In genomic region chr20:61453219-61453618, GRCh38 we compare ENCODE assay signal across 28 cellular contexts.
"Had no signal": no experiment of that assay in that cellular context is flagged by ENCODE, and none has a peak within 500 bp of the region (broad histone marks: within the 10 kb centered on the region; RNA-seq: fewer than 3 reads in every experiment).

No MANE protein-coding gene starts in this region.

- H3K27me3 ChIP-seq: ascending aorta, breast epithelium, cardiac muscle cell, colonic mucosa, foreskin keratinocyte, gastrocnemius medialis had no signal

- H3K9me3 ChIP-seq: ascending aorta, breast epithelium, colonic mucosa, esophagus muscularis mucosa, gastrocnemius medialis had no signal

- H3K27me3 Mint-ChIP-seq: activated CD4-positive, alpha-beta memory T cell treated with anti-CD3 and anti-CD28 coated beads, Interleukin-2, amount 10 ng/mL, durations not matched to agents 7 days and 5 days; activated CD4-positive, alpha-beta T cell treated with anti-CD3 and anti-CD28 coated beads, Interleukin-2, amount 10 ng/mL, durations not matched to agents 24 days and 14 days; activated naive CD4-positive, alpha-beta T cell treated with anti-CD3 and anti-CD28 coated beads, Interleukin-2, amount 10 ng/mL, durations not matched to agents 7 days and 5 days; activated naive CD8-positive, alpha-beta T cell treated with anti-CD3 and anti-CD28 coated beads, Interleukin-2, amount 10 ng/mL, durations not matched to agents 7 days and 5 days had no signal

- H3K4me3 Mint-ChIP-seq: activated CD4-positive, alpha-beta memory T cell treated with anti-CD3 and anti-CD28 coated beads, Interleukin-2, amount 10 ng/mL, durations not matched to agents 7 days and 5 days; activated CD4-positive, alpha-beta T cell treated with anti-CD3 and anti-CD28 coated beads for 36 hours; activated CD4-positive, alpha-beta T cell treated with anti-CD3 and anti-CD28 coated beads, Interleukin-2, amount 10 ng/mL, durations not matched to agents 24 days and 14 days; activated naive CD4-positive, alpha-beta T cell treated with anti-CD3 and anti-CD28 coated beads, Interleukin-2, amount 10 ng/mL, durations not matched to agents 7 days and 5 days; activated naive CD8-positive, alpha-beta T cell treated with anti-CD3 and anti-CD28 coated beads, Interleukin-2, amount 10 ng/mL, durations not matched to agents 7 days and 5 days; activated T-cell treated with anti-CD3 and anti-CD28 coated beads, Interleukin-2, amount 50 U/mL, for 24 hours; activated T-cell treated with anti-CD3 and anti-CD28 coated beads, Interleukin-2, amount 50 U/mL, for 72 hours; brain had no signal

- ATAC-seq: activated CD4-positive, alpha-beta T cell treated with anti-CD3 and anti-CD28 coated beads for 36 hours; activated naive CD4-positive, alpha-beta T cell treated with anti-CD3 and anti-CD28 coated beads, Interleukin-2, amount 50 U/mL, for 72 hours; activated T-cell treated with anti-CD3 and anti-CD28 coated beads, Interleukin-2, amount 50 U/mL, for 72 hours; foreskin keratinocyte; gastrocnemius medialis had no signal

- H3K4me1 Mint-ChIP-seq: activated CD4-positive, alpha-beta memory T cell treated with anti-CD3 and anti-CD28 coated beads, Interleukin-2, amount 10 ng/mL, durations not matched to agents 7 days and 5 days; activated CD4-positive, alpha-beta T cell treated with anti-CD3 and anti-CD28 coated beads for 36 hours; activated CD4-positive, alpha-beta T cell treated with anti-CD3 and anti-CD28 coated beads, Interleukin-2, amount 10 ng/mL, durations not matched to agents 24 days and 14 days; activated naive CD4-positive, alpha-beta T cell treated with anti-CD3 and anti-CD28 coated beads, Interleukin-2, amount 10 ng/mL, durations not matched to agents 7 days and 5 days; activated naive CD8-positive, alpha-beta T cell treated with anti-CD3 and anti-CD28 coated beads, Interleukin-2, amount 10 ng/mL, durations not matched to agents 7 days and 5 days had no signal

- H3K27ac ChIP-seq: ascending aorta, breast epithelium, cardiac muscle cell, colonic mucosa, esophagus muscularis mucosa, foreskin keratinocyte, gastrocnemius medialis had no signal

- DNase-seq: activated CD4-positive, alpha-beta memory T cell treated with anti-CD3 and anti-CD28 coated beads, Interleukin-2, amount 10 ng/mL, durations not matched to agents 7 days and 5 days; activated CD4-positive, alpha-beta T cell treated with anti-CD3 and anti-CD28 coated beads for 36 hours; activated CD4-positive, alpha-beta T cell treated with anti-CD3 and anti-CD28 coated beads, Interleukin-2, amount 10 ng/mL, durations not matched to agents 24 days and 14 days; activated CD4-positive, CD25-positive, alpha-beta regulatory T cell; activated CD4-positive, CD25-positive, alpha-beta regulatory T cell treated with anti-CD3 and anti-CD28 coated beads, Interleukin-2, amount 50 U/mL, for 72 hours; activated CD8-positive, alpha-beta memory T cell treated with anti-CD3 and anti-CD28 coated beads, Interleukin-2, amount 50 U/mL, for 48 hours; activated gamma-delta T cell; activated naive CD4-positive, alpha-beta T cell; activated naive CD4-positive, alpha-beta T cell treated with anti-CD3 and anti-CD28 coated beads, Interleukin-2, amount 10 ng/mL, durations not matched to agents 7 days and 5 days; activated naive CD8-positive, alpha-beta T cell treated with anti-CD3 and anti-CD28 coated beads, Interleukin-2, amount 10 ng/mL, durations not matched to agents 7 days and 5 days; activated T-cell treated with anti-CD3 and anti-CD28 coated beads for 4 hours; activated T-cell treated with anti-CD3 and anti-CD28 coated beads, Interleukin-2, amount 50 U/mL, for 24 hours; activated T-cell treated with anti-CD3 and anti-CD28 coated beads, Interleukin-2, amount 50 U/mL, for 72 hours; central memory CD4-positive, alpha-beta T cell; cerebellar nuclear complex; colonic mucosa; effector memory CD4-positive, alpha-beta T cell; erythroblast; foreskin keratinocyte; gastrocnemius medialis; glutamatergic neuron; T-helper 2 cell had no signal

- H3K9me3 Mint-ChIP-seq: activated CD4-positive, alpha-beta T cell treated with anti-CD3 and anti-CD28 coated beads, Interleukin-2, amount 10 ng/mL, durations not matched to agents 24 days and 14 days had no signal

- H3K4me3 ChIP-seq: ascending aorta, breast epithelium, cardiac muscle cell, colonic mucosa, esophagus muscularis mucosa, gastrocnemius medialis had no signal

- H3K36me3 Mint-ChIP-seq: activated naive CD4-positive, alpha-beta T cell treated with anti-CD3 and anti-CD28 coated beads, Interleukin-2, amount 10 ng/mL, durations not matched to agents 7 days and 5 days; activated naive CD4-positive, alpha-beta T cell treated with anti-CD3 and anti-CD28 coated beads, Interleukin-2, amount 50 U/mL, for 72 hours; activated naive CD8-positive, alpha-beta T cell treated with anti-CD3 and anti-CD28 coated beads, Interleukin-2, amount 10 ng/mL, durations not matched to agents 7 days and 5 days; brain had no signal

- H3K36me3 ChIP-seq: ascending aorta, breast epithelium, cardiac muscle cell, colonic mucosa, esophagus muscularis mucosa, gastrocnemius medialis had no signal

- H3K4me1 ChIP-seq: ascending aorta, breast epithelium, colonic mucosa, esophagus muscularis mucosa, foreskin keratinocyte, gastrocnemius medialis had no signal

- H3K27ac Mint-ChIP-seq: activated CD4-positive, alpha-beta memory T cell treated with anti-CD3 and anti-CD28 coated beads, Interleukin-2, amount 10 ng/mL, durations not matched to agents 7 days and 5 days; activated CD4-positive, alpha-beta T cell treated with anti-CD3 and anti-CD28 coated beads for 36 hours; activated CD4-positive, alpha-beta T cell treated with anti-CD3 and anti-CD28 coated beads, Interleukin-2, amount 10 ng/mL, durations not matched to agents 24 days and 14 days; activated naive CD4-positive, alpha-beta T cell treated with anti-CD3 and anti-CD28 coated beads, Interleukin-2, amount 10 ng/mL, durations not matched to agents 7 days and 5 days; activated naive CD4-positive, alpha-beta T cell treated with anti-CD3 and anti-CD28 coated beads, Interleukin-2, amount 50 U/mL, for 72 hours; activated naive CD8-positive, alpha-beta T cell treated with anti-CD3 and anti-CD28 coated beads, Interleukin-2, amount 10 ng/mL, durations not matched to agents 7 days and 5 days; activated T-cell treated with anti-CD3 and anti-CD28 coated beads, Interleukin-2, amount 50 U/mL, for 24 hours; activated T-cell treated with anti-CD3 and anti-CD28 coated beads, Interleukin-2, amount 50 U/mL, for 72 hours had no signal
